In the genomic region with DNA sequence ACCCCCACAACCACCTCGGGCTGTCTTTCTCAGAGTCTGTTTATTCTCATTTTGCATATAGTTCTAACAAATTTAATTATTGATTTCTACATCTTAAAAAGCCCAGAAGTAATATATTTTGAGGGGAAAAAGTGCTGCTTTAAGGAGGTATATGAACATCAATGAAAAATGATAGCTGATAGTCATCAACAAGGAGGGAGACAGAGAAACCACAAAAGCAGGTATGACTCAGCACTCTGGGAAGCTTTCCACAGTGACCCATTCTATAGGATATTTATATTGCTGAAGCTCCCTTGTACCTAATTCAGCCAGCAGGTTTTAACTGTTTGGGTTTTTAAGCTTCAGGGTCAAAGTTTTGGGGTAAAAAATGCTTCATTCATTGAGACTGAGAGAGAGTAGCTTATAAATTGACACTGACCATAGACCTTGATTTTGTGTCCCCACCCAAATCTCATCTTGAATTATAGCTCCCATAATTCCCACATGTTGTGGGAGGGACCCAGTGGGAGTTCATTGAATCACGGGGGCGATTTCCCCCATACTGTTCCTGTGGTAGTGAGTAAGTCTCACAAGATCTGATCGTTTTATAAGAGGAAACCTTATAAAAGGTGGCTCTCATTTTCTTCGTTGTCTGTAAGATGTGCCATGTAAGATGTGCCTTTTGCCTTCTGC, we compare ENCODE assay signal across 1 cellular context.
TF ChIP-seq lines count a peak whose summit lies in the region.

No MANE protein-coding gene starts in this region.

TF ChIP-seq in HCT116, 20 proteins besides CTCF, POLR2A, EP300 and RAD21 (continued from another document):
- no peak for TF ChIP-seq POLR2AphosphoS5 (IDR thresholded peaks at IDR 0.05; ENCODE audit: low read depth, low read length)
- TF ChIP-seq, protein P1, sequence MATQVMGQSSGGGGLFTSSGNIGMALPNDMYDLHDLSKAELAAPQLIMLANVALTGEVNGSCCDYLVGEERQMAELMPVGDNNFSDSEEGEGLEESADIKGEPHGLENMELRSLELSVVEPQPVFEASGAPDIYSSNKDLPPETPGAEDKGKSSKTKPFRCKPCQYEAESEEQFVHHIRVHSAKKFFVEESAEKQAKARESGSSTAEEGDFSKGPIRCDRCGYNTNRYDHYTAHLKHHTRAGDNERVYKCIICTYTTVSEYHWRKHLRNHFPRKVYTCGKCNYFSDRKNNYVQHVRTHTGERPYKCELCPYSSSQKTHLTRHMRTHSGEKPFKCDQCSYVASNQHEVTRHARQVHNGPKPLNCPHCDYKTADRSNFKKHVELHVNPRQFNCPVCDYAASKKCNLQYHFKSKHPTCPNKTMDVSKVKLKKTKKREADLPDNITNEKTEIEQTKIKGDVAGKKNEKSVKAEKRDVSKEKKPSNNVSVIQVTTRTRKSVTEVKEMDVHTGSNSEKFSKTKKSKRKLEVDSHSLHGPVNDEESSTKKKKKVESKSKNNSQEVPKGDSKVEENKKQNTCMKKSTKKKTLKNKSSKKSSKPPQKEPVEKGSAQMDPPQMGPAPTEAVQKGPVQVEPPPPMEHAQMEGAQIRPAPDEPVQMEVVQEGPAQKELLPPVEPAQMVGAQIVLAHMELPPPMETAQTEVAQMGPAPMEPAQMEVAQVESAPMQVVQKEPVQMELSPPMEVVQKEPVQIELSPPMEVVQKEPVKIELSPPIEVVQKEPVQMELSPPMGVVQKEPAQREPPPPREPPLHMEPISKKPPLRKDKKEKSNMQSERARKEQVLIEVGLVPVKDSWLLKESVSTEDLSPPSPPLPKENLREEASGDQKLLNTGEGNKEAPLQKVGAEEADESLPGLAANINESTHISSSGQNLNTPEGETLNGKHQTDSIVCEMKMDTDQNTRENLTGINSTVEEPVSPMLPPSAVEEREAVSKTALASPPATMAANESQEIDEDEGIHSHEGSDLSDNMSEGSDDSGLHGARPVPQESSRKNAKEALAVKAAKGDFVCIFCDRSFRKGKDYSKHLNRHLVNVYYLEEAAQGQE (IDR thresholded peaks at IDR 0.05; ENCODE audit: low read depth), result no peak
- TF ChIP-seq ZFX (IDR thresholded peaks at IDR 0.05), result no peak
- TF ChIP-seq, protein P2, sequence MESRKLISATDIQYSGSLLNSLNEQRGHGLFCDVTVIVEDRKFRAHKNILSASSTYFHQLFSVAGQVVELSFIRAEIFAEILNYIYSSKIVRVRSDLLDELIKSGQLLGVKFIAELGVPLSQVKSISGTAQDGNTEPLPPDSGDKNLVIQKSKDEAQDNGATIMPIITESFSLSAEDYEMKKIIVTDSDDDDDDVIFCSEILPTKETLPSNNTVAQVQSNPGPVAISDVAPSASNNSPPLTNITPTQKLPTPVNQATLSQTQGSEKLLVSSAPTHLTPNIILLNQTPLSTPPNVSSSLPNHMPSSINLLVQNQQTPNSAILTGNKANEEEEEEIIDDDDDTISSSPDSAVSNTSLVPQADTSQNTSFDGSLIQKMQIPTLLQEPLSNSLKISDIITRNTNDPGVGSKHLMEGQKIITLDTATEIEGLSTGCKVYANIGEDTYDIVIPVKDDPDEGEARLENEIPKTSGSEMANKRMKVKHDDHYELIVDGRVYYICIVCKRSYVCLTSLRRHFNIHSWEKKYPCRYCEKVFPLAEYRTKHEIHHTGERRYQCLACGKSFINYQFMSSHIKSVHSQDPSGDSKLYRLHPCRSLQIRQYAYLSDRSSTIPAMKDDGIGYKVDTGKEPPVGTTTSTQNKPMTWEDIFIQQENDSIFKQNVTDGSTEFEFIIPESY (IDR thresholded peaks at IDR 0.05; ENCODE audit: extremely low read depth, insufficient replicate concordance, low read length), result no peak
- TF ChIP-seq ELF1 (IDR thresholded peaks at IDR 0.05; ENCODE audit: borderline replicate concordance, low read depth), result no peak
- no peak for TF ChIP-seq ZNF274 (IDR thresholded peaks at IDR 0.05; ENCODE audit: low read depth, low read length)
- TF ChIP-seq TCF7L2 (IDR thresholded peaks at IDR 0.05; ENCODE audit: borderline replicate concordance, extremely low read depth, insufficient read depth, insufficient read length), result no peak
- TF ChIP-seq, protein P3, sequence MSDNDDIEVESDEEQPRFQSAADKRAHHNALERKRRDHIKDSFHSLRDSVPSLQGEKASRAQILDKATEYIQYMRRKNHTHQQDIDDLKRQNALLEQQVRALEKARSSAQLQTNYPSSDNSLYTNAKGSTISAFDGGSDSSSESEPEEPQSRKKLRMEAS (IDR thresholded peaks at IDR 0.05), result no peak
- TF ChIP-seq CEBPB (IDR thresholded peaks at IDR 0.05; ENCODE audit: low read depth), result peak; percentile 37; the same call in 1 of the 2 replicates
